In the genomic region with DNA sequence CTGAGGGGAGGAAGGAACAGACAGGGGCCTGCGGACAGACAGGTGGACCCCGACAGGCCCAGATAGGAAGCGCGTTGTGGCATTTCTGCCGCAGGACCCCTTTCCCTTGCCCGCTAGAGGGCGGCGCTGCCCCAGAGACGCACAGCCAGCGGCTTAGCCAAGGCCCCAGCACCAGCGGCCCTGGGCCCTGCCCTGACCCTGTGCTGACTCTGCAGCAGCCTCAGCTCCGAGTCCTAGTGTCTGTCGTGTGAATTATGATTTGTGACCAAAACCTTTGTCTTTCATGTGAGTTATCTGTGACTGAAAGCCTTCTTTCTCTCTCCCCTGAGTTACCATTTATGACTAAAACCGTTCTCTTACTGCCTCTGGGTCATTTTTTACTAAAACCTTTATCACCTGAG, we compare ENCODE assay signal across 1 cellular context.
TF ChIP-seq lines count a peak whose summit lies in the region.

No MANE protein-coding gene starts in this region.

TF ChIP-seq in HepG2, 621 proteins besides CTCF, POLR2A, EP300 and RAD21 (continued from another document):
- TF ChIP-seq RNF219 (CRISPR knock-in tag; IDR thresholded peaks at IDR 0.05) (no peak), ZNF414 (CRISPR knock-in tag; IDR thresholded peaks at IDR 0.05) (no peak), LCORL (IDR thresholded peaks at IDR 0.05) (no peak), LCORL (CRISPR knock-in tag; IDR thresholded peaks at IDR 0.05) (0 out of 2 replicates have a peak, but pooled peaks have one; percentile 47), ZNF800 (CRISPR knock-in tag; IDR thresholded peaks at IDR 0.05) (peak; percentile 48; the same call in 1 of the 2 replicates), PHF20 (CRISPR knock-in tag; IDR thresholded peaks at IDR 0.05) (no peak), CREBL2 (CRISPR knock-in tag; IDR thresholded peaks at IDR 0.05; ENCODE audit: borderline replicate concordance) (no peak), SRSF9 (IDR thresholded peaks at IDR 0.05; ENCODE audit: borderline replicate concordance, insufficient read depth, low read depth, low read length, poor library complexity, severe bottlenecking) (no peak), RFXAP (CRISPR knock-in tag; IDR thresholded peaks at IDR 0.05; ENCODE audit: borderline replicate concordance) (peak; percentile 30; the same call in 1 of the 2 replicates), PHF8 (CRISPR knock-in tag; IDR thresholded peaks at IDR 0.05) (no peak), GATAD1 (CRISPR knock-in tag; IDR thresholded peaks at IDR 0.05) (peak; percentile 33; the same call in 1 of the 2 replicates), POGZ (CRISPR knock-in tag; IDR thresholded peaks at IDR 0.05) (0 out of 2 replicates have a peak, but pooled peaks have one; percentile 27), RARA (CRISPR knock-in tag; IDR thresholded peaks at IDR 0.05) (0 out of 2 replicates have a peak, but pooled peaks have one; percentile 10), NFATC3 (CRISPR knock-in tag; IDR thresholded peaks at IDR 0.05) (no peak), ZFP37 (CRISPR knock-in tag; IDR thresholded peaks at IDR 0.05; ENCODE audit: borderline replicate concordance) (no peak), ZNF331 (CRISPR knock-in tag; IDR thresholded peaks at IDR 0.05) (0 out of 2 replicates have a peak, but pooled peaks have one; percentile 24), HNRNPLL (IDR thresholded peaks at IDR 0.05; ENCODE audit: low read depth, low read length, poor library complexity, severe bottlenecking) (no peak), PRMT3 (CRISPR knock-in tag; IDR thresholded peaks at IDR 0.05; ENCODE audit: borderline replicate concordance, low read depth) (no peak), ZNF256 (CRISPR knock-in tag; conservative IDR thresholded peaks at IDR 0.05) (no peak), ZNF460 (CRISPR knock-in tag; IDR thresholded peaks at IDR 0.05; ENCODE audit: borderline replicate concordance) (no peak), GFI1 (CRISPR knock-in tag; IDR thresholded peaks at IDR 0.05; ENCODE audit: borderline replicate concordance) (0 out of 2 replicates have a peak, but pooled peaks have one; percentile 20), SRSF4 (IDR thresholded peaks at IDR 0.05; ENCODE audit: low read depth, low read length, poor library complexity, severe bottlenecking) (no peak), FIP1L1 (IDR thresholded peaks at IDR 0.05; ENCODE audit: borderline replicate concordance, insufficient read depth, low read depth, low read length) (no peak), ZNF282 (IDR thresholded peaks at IDR 0.05; ENCODE audit: partially characterized antibody) (no peak), ZNF20 (CRISPR knock-in tag; IDR thresholded peaks at IDR 0.05) (no peak), FOXO1 (CRISPR knock-in tag; IDR thresholded peaks at IDR 0.05) (0 out of 2 replicates have a peak, but pooled peaks have one; percentile 14), NAIF1 (CRISPR knock-in tag; IDR thresholded peaks at IDR 0.05; ENCODE audit: borderline replicate concordance) (no peak), ZFP36 (IDR thresholded peaks at IDR 0.05; ENCODE audit: borderline replicate concordance, low read depth, low read length, partially characterized antibody) (peak; percentile 48), HNF4A (CRISPR knock-in tag; IDR thresholded peaks at IDR 0.05) (no peak), SALL1 (CRISPR knock-in tag; IDR thresholded peaks at IDR 0.05) (peak; percentile 65)
- TF ChIP-seq, protein P1, sequence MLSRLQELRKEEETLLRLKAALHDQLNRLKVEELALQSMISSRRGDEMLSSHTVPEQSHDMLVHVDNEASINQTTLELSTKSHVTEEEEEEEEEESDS (CRISPR knock-in tag; IDR thresholded peaks at IDR 0.05; ENCODE audit: borderline replicate concordance): no peak
- TF ChIP-seq, protein P2, sequence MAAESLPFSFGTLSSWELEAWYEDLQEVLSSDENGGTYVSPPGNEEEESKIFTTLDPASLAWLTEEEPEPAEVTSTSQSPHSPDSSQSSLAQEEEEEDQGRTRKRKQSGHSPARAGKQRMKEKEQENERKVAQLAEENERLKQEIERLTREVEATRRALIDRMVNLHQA (CRISPR knock-in tag; IDR thresholded peaks at IDR 0.05): no peak
- TF ChIP-seq, protein P3, sequence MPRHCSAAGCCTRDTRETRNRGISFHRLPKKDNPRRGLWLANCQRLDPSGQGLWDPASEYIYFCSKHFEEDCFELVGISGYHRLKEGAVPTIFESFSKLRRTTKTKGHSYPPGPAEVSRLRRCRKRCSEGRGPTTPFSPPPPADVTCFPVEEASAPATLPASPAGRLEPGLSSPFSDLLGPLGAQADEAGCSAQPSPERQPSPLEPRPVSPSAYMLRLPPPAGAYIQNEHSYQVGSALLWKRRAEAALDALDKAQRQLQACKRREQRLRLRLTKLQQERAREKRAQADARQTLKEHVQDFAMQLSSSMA (CRISPR knock-in tag; IDR thresholded peaks at IDR 0.05): no peak
